8 cellular contexts compared by ENCODE assay signal in genomic region chr6:26026833-26027490, GRCh38.
DNase-seq lines count a peak whose midpoint lies in the region; ATAC-seq and TF ChIP-seq lines count a peak whose summit lies in the region.

No MANE protein-coding gene starts in this region.

- peak overlapping the region; percentile 83 for H3K4me3 ChIP-seq in AG10803 (ENCODE audit: low read length)

- DNase-seq in AG10803 (ENCODE audit: low read depth) (peak; percentile 91), NCI-H510A (lab: John Stamatoyannopoulos, UW) (peak; percentile 91), cerebellum (ENCODE audit: low spot score) (peak; percentile 89), kidney tubule cell (ENCODE audit: low spot score) (peak; percentile 98)
- DNase-seq in activated CD4-positive, alpha-beta T cell treated with anti-CD3 and anti-CD28 coated beads for 1 hour, result peak; percentile 83
- peak; percentile 95 for DNase-seq in stimulated activated CD4-positive, alpha-beta T cell treated with anti-CD3 and anti-CD28 coated beads, Interleukin-1b, Interleukin-23, amount 100 ng/mL, for 48 hours

- TF ChIP-seq CTCF in AG10803 (conservative IDR thresholded peaks at IDR 0.05; ENCODE audit: low read length), result no peak

- ATAC-seq in GM19043 (IDR thresholded peaks at IDR 0.05; ENCODE audit: low read depth, unreplicated experiment) (peak; percentile 36), HG03378 (IDR thresholded peaks at IDR 0.05; ENCODE audit: unreplicated experiment) (peak; percentile 37)

Comparison
In these comparisons a context has a peak if more than half of its experiments do, and no peak if none do; other contexts are left out.
1. Peak in every context shown above with its lines: DNase-seq, ATAC-seq and H3K4me3 ChIP-seq.